ENCODE assay signal across 25 cellular contexts in genomic region chr9:105024529-105024928, GRCh38.
DNase-seq lines count a peak whose midpoint lies in the region; ATAC-seq and TF ChIP-seq lines count a peak whose summit lies in the region.
"Had no signal": no experiment of that assay in that cellular context is flagged by ENCODE, and none has a peak within 500 bp of the region (broad histone marks: within the 10 kb centered on the region; RNA-seq: fewer than 3 reads in every experiment).

No MANE protein-coding gene starts in this region.

- no peaks in the 10 kb centered on the region for H3K27me3 ChIP-seq in GM23338 (ENCODE audit: insufficient read depth)
- H3K27me3 ChIP-seq in HUES48 (ENCODE audit: control insufficient read depth, insufficient read depth, low read length) = no peaks in the 10 kb centered on the region
- no peaks in the 10 kb centered on the region for H3K27me3 ChIP-seq in neural progenitor cell
- no peaks in the 10 kb centered on the region for H3K27me3 ChIP-seq in thyroid gland
- H3K27me3 ChIP-seq: BE2C; BLaER1 treated with 17β-estradiol and CSF1 and Interleukin-3, amounts not matched to agents 10 nM and 100 nM had no signal

- no peaks in the 10 kb centered on the region for H3F3A ChIP-seq in GM23338 (replicated peaks; ENCODE audit: low read depth)
- peaks cover 19% of the 10 kb centered on the region for H3F3A ChIP-seq in neural progenitor cell (ENCODE audit: low read depth)

- H3K9me2 ChIP-seq in GM23338 (ENCODE audit: insufficient read depth) = no peaks in the 10 kb centered on the region

- H3K4me1 Mint-ChIP-seq in GM23338 (peaks cover 5% of the 10 kb centered on the region; the same call in 2 of the 3 replicates), neural progenitor cell (peaks cover 23% of the 10 kb centered on the region)
- H3K4me1 Mint-ChIP-seq in natural killer cell treated with Interleukin-12 subunit alpha and Interleukin-12 subunit beta and Interleukin-15 and Interleukin-18, amount 100 ng/mL, for 72 hours (ENCODE audit: low read depth in 2 of 2) = no peaks in the 10 kb centered on the region
- H3K4me1 Mint-ChIP-seq: CD8-positive, alpha-beta memory T cell had no signal

- H3K4me2 ChIP-seq in GM23338 (no peak overlapping the region), neural progenitor cell (peak overlapping the region; percentile 28)
- H3K4me2 ChIP-seq: A549; BLaER1 treated with 17β-estradiol and CSF1 and Interleukin-3, amounts not matched to agents 10 nM and 100 nM had no signal

- TF ChIP-seq POLR2A in NB4 (IDR thresholded peaks at IDR 0.05; ENCODE audit: extremely low read depth, insufficient read length) (no peak), thyroid gland (IDR thresholded peaks at IDR 0.05) (no peak)

- no peak overlapping the region for H3K27ac ChIP-seq in GM23338 (ENCODE audit: low read depth)
- peak overlapping the region; percentile 10 for H3K27ac ChIP-seq in HUES48 (ENCODE audit: low read depth, low read length)
- peak overlapping the region; percentile 72 for H3K27ac ChIP-seq in neural progenitor cell
- no peak overlapping the region for H3K27ac ChIP-seq in thyroid gland
- H3K27ac ChIP-seq: A549; BLaER1 treated with 17β-estradiol and CSF1 and Interleukin-3, amounts not matched to agents 10 nM and 100 nM had no signal

- no peaks in the 10 kb centered on the region for H4K20me1 ChIP-seq in GM23338 (replicated peaks; ENCODE audit: insufficient read depth)
- H4K20me1 ChIP-seq in neural progenitor cell (ENCODE audit: low read depth) = no peaks in the 10 kb centered on the region
- H4K20me1 ChIP-seq: BLaER1 treated with 17β-estradiol and CSF1 and Interleukin-3, amounts not matched to agents 10 nM and 100 nM had no signal

- H3K4me1 ChIP-seq in GM23338 (ENCODE audit: insufficient read depth) (no peaks in the 10 kb centered on the region), HUES48 (ENCODE audit: control insufficient read depth, insufficient read depth, low read length) (no peaks in the 10 kb centered on the region), neural progenitor cell (peaks cover 28% of the 10 kb centered on the region), thyroid gland (no peaks in the 10 kb centered on the region)
- H3K4me1 ChIP-seq: A549, BE2C had no signal

- H3K9me3 ChIP-seq in HUES48 (ENCODE audit: control insufficient read depth, insufficient read depth, low read length) = no peaks in the 10 kb centered on the region
- H3K9me3 ChIP-seq in neural progenitor cell (ENCODE audit: low read depth) = no peaks in the 10 kb centered on the region
- H3K9me3 ChIP-seq in thyroid gland = no peaks in the 10 kb centered on the region
- H3K9me3 ChIP-seq: A549; BE2C; BLaER1 treated with 17β-estradiol and CSF1 and Interleukin-3, amounts not matched to agents 10 nM and 100 nM; HAP-1 had no signal

- H3K9ac ChIP-seq in HUES48 (ENCODE audit: low read depth, low read length) (no peak overlapping the region), neural progenitor cell (no peak overlapping the region)
- H3K9ac ChIP-seq: BLaER1 treated with 17β-estradiol and CSF1 and Interleukin-3, amounts not matched to agents 10 nM and 100 nM had no signal

- no peaks in the 10 kb centered on the region for H3K9me3 Mint-ChIP-seq in GM23338
- H3K9me3 Mint-ChIP-seq in neural progenitor cell = no peaks in the 10 kb centered on the region
- H3K9me3 Mint-ChIP-seq in natural killer cell treated with Interleukin-12 subunit alpha and Interleukin-12 subunit beta and Interleukin-15 and Interleukin-18, amount 100 ng/mL, for 72 hours = no peaks in the 10 kb centered on the region
- H3K9me3 Mint-ChIP-seq: CD14-positive monocyte; CD4-positive, alpha-beta T cell; CD8-positive, alpha-beta memory T cell; HFFc6 had no signal

- DNase-seq in GM23338 (ENCODE audit: low spot score) (no peak), NB4 (ENCODE audit: low read depth) (peak; percentile 44), neural progenitor cell (ENCODE audit: low spot score) (peak; percentile 68), thyroid gland (no peak)
- DNase-seq in natural killer cell treated with Interleukin-12 subunit alpha and Interleukin-12 subunit beta and Interleukin-15 and Interleukin-18, amount 100 ng/mL, for 72 hours (ENCODE audit: low spot score) = no peak
- no peak for DNase-seq in activated CD8-positive, alpha-beta memory T cell treated with anti-CD3 and anti-CD28 coated beads, Interleukin-2, amount 50 U/mL, for 4 hours
- DNase-seq: 8988T; ACHN; AML-193; BE2C; CD4-positive, alpha-beta T cell; CD8-positive, alpha-beta memory T cell; DMS 273 treated with DMSO at 0.1 percent for 48 hours; DMS79; EL; GDM1; GOT3; HFFc6 had no signal

- no peak overlapping the region for H3K4me3 Mint-ChIP-seq in GM23338
- no peak overlapping the region for H3K4me3 Mint-ChIP-seq in neural progenitor cell
- H3K4me3 Mint-ChIP-seq in natural killer cell treated with Interleukin-12 subunit alpha and Interleukin-12 subunit beta and Interleukin-15 and Interleukin-18, amount 100 ng/mL, for 72 hours = no peak overlapping the region
- H3K4me3 Mint-ChIP-seq: CD14-positive monocyte; CD4-positive, alpha-beta T cell; CD8-positive, alpha-beta memory T cell; HFFc6 had no signal

- H3K4me3 ChIP-seq in GM23338 (no peak overlapping the region), HUES48 (ENCODE audit: low read depth, low read length) (no peak overlapping the region), NB4 (ENCODE audit: low read depth, low read length) (no peak overlapping the region), neural progenitor cell (no peak overlapping the region), thyroid gland (replicated peaks in 1 of 3) (no peak overlapping the region)
- H3K4me3 ChIP-seq: A549; BLaER1 treated with 17β-estradiol and CSF1 and Interleukin-3, amounts not matched to agents 10 nM and 100 nM; GM12878; HAP-1 had no signal

- H3K36me3 Mint-ChIP-seq in GM23338 (ENCODE audit: low read depth) = no peaks in the 10 kb centered on the region
- no peaks in the 10 kb centered on the region for H3K36me3 Mint-ChIP-seq in neural progenitor cell
- no peaks in the 10 kb centered on the region for H3K36me3 Mint-ChIP-seq in natural killer cell treated with Interleukin-12 subunit alpha and Interleukin-12 subunit beta and Interleukin-15 and Interleukin-18, amount 100 ng/mL, for 72 hours
- H3K36me3 Mint-ChIP-seq: CD14-positive monocyte; CD8-positive, alpha-beta memory T cell had no signal

- no peaks in the 10 kb centered on the region for H3K79me2 ChIP-seq in GM23338 (replicated peaks; ENCODE audit: insufficient read depth)
- no peaks in the 10 kb centered on the region for H3K79me2 ChIP-seq in neural progenitor cell (ENCODE audit: low read depth)

- peak; percentile 59; the same call in 2 of the 3 replicates for ATAC-seq in GM23338
- no peak for ATAC-seq in GM18870 (IDR thresholded peaks at IDR 0.05; ENCODE audit: unreplicated experiment)
- no peak for ATAC-seq in natural killer cell treated with Interleukin-12 subunit alpha and Interleukin-12 subunit beta and Interleukin-15 and Interleukin-18, amount 100 ng/mL, for 72 hours
- ATAC-seq: A549, GM12878 had no signal

- 82 to 88% methylated on average over 7 of the region's 7 CpGs for WGBS in thyroid gland, 2 donors

- TF ChIP-seq CTCF in GM23338 (conservative IDR thresholded peaks at IDR 0.05; ENCODE audit: low read depth in 2 of 2) (no peak), NB4 (IDR thresholded peaks at IDR 0.05; ENCODE audit: low read depth, low read length) (no peak), neural progenitor cell (IDR thresholded peaks at IDR 0.05) (no peak), thyroid gland (IDR thresholded peaks at IDR 0.05) (no peak)

- H2AFZ ChIP-seq in GM23338 (no peak overlapping the region), neural progenitor cell (replicated peaks) (peak overlapping the region; percentile 36)

- intact Hi-C loops in thyroid gland (cut with DNase I) = no loop called here

- H3K36me3 ChIP-seq in GM23338 (ENCODE audit: insufficient read depth) (no peaks in the 10 kb centered on the region), HUES48 (ENCODE audit: control insufficient read depth, insufficient read depth, low read length) (no peaks in the 10 kb centered on the region), neural progenitor cell (no peaks in the 10 kb centered on the region), thyroid gland (no peaks in the 10 kb centered on the region)
- H3K36me3 ChIP-seq: BE2C; BLaER1 treated with 17β-estradiol and CSF1 and Interleukin-3, amounts not matched to agents 10 nM and 100 nM; HAP-1 had no signal

- H3K27me3 Mint-ChIP-seq in GM23338 (ENCODE audit: insufficient read depth, low read depth, poor library complexity) = peaks cover 2% of the 10 kb centered on the region
- no peaks in the 10 kb centered on the region for H3K27me3 Mint-ChIP-seq in neural progenitor cell (ENCODE audit: insufficient read depth, low read depth)
- H3K27me3 Mint-ChIP-seq in natural killer cell treated with Interleukin-12 subunit alpha and Interleukin-12 subunit beta and Interleukin-15 and Interleukin-18, amount 100 ng/mL, for 72 hours = peaks cover 13 to 19% of the 10 kb centered on the region in 2 donors
- H3K27me3 Mint-ChIP-seq: CD4-positive, alpha-beta T cell had no signal

- no peak overlapping the region for H3K27ac Mint-ChIP-seq in GM23338
- peak overlapping the region; percentile 94 for H3K27ac Mint-ChIP-seq in neural progenitor cell
- H3K27ac Mint-ChIP-seq in natural killer cell treated with Interleukin-12 subunit alpha and Interleukin-12 subunit beta and Interleukin-15 and Interleukin-18, amount 100 ng/mL, for 72 hours = no peak overlapping the region
- H3K27ac Mint-ChIP-seq: CD4-positive, alpha-beta T cell; CD8-positive, alpha-beta memory T cell; HFFc6 had no signal

TF ChIP-seq in GM23338, 12 proteins besides CTCF, POLR2A, EP300 and RAD21 (continues in another document):
- TF ChIP-seq ZNF331 (CRISPR knock-in tag; IDR thresholded peaks at IDR 0.05; ENCODE audit: low read depth) = no peak
- TF ChIP-seq ZNF114 (CRISPR knock-in tag; IDR thresholded peaks at IDR 0.05) = no peak
- no peak for TF ChIP-seq CREB1 (CRISPR knock-in tag; IDR thresholded peaks at IDR 0.05; ENCODE audit: low read depth)
- no peak for TF ChIP-seq JUNB (IDR thresholded peaks at IDR 0.05; ENCODE audit: unreplicated experiment)
- TF ChIP-seq, protein P1, sequence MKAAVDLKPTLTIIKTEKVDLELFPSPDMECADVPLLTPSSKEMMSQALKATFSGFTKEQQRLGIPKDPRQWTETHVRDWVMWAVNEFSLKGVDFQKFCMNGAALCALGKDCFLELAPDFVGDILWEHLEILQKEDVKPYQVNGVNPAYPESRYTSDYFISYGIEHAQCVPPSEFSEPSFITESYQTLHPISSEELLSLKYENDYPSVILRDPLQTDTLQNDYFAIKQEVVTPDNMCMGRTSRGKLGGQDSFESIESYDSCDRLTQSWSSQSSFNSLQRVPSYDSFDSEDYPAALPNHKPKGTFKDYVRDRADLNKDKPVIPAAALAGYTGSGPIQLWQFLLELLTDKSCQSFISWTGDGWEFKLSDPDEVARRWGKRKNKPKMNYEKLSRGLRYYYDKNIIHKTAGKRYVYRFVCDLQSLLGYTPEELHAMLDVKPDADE (IDR thresholded peaks at IDR 0.05) = no peak
- no peak for TF ChIP-seq EZH2phosphoT487 (IDR thresholded peaks at IDR 0.05; ENCODE audit: unreplicated experiment)
- no peak for TF ChIP-seq STAT1 (IDR thresholded peaks at IDR 0.05; ENCODE audit: unreplicated experiment)
- TF ChIP-seq EZH2 (IDR thresholded peaks at IDR 0.05; ENCODE audit: low read depth, unreplicated experiment) = no peak

Comparison
In these comparisons a context has a peak if more than half of its experiments do, and no peak if none do; other contexts are left out.
1. DNase-seq: peak in NB4 (single experiment) and neural progenitor cell (single experiment); none in GM23338 (single experiment), natural killer cell treated with Interleukin-12 subunit alpha and Interleukin-12 subunit beta and Interleukin-15 and Interleukin-18, amount 100 ng/mL, for 72 hours (single experiment), activated CD8-positive, alpha-beta memory T cell treated with anti-CD3 and anti-CD28 coated beads, Interleukin-2, amount 50 U/mL, for 4 hours (single experiment) and thyroid gland (0 of 2).
2. H3K27ac ChIP-seq: peak in HUES48 (single experiment) and neural progenitor cell (single experiment); none in GM23338 (single experiment) and thyroid gland (0 of 3).